ENCODE assay signal across 2 cellular contexts in the genomic region with DNA sequence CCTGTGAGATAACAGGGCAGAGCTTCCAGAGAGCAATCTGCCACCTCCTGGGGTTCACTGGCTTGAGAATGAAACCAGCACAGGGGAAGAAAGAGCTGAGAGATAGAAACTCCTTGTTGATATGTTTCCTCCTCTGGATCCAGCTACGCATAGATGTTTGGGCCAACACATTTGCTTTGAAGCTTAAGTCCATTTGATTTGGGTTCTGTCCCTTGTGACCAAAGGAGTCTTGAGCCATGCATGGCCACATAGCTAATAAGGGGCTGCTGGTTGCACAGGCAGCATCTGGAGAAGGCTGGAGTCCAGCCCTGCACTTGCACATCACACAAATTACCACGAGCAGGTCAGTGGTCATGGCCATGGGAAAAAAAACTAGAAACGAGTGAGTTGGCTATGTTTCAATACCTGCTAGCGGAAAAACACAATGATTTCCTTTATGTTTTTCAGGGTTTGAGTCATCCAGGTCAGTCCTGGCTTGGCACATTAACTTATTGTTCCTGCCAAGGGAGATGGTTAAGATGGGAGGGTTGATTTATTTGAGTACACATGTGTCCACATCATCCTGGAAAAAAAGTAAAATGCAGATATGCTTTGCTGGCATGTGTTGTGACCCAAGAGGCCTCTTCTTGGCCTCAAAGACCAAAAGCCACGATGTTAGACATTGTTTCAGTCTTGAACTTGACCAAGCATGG.
TF ChIP-seq lines count a peak whose summit lies in the region.

No MANE protein-coding gene starts in this region.

TF ChIP-seq in A549, 52 proteins besides CTCF, POLR2A, EP300 and RAD21:
- TF ChIP-seq CEBPB (IDR thresholded peaks at IDR 0.05) (no peak), JUNB (IDR thresholded peaks at IDR 0.05) (0 out of 2 replicates have a peak, but pooled peaks have one; percentile 24)

TF ChIP-seq in HepG2, 621 proteins besides CTCF, POLR2A, EP300 and RAD21:
- TF ChIP-seq, protein P1, sequence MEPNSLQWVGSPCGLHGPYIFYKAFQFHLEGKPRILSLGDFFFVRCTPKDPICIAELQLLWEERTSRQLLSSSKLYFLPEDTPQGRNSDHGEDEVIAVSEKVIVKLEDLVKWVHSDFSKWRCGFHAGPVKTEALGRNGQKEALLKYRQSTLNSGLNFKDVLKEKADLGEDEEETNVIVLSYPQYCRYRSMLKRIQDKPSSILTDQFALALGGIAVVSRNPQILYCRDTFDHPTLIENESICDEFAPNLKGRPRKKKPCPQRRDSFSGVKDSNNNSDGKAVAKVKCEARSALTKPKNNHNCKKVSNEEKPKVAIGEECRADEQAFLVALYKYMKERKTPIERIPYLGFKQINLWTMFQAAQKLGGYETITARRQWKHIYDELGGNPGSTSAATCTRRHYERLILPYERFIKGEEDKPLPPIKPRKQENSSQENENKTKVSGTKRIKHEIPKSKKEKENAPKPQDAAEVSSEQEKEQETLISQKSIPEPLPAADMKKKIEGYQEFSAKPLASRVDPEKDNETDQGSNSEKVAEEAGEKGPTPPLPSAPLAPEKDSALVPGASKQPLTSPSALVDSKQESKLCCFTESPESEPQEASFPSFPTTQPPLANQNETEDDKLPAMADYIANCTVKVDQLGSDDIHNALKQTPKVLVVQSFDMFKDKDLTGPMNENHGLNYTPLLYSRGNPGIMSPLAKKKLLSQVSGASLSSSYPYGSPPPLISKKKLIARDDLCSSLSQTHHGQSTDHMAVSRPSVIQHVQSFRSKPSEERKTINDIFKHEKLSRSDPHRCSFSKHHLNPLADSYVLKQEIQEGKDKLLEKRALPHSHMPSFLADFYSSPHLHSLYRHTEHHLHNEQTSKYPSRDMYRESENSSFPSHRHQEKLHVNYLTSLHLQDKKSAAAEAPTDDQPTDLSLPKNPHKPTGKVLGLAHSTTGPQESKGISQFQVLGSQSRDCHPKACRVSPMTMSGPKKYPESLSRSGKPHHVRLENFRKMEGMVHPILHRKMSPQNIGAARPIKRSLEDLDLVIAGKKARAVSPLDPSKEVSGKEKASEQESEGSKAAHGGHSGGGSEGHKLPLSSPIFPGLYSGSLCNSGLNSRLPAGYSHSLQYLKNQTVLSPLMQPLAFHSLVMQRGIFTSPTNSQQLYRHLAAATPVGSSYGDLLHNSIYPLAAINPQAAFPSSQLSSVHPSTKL (CRISPR knock-in tag; IDR thresholded peaks at IDR 0.05), result peak; percentile 28; the same call in 1 of the 2 replicates
- TF ChIP-seq HMGXB3 (CRISPR knock-in tag; IDR thresholded peaks at IDR 0.05; ENCODE audit: borderline replicate concordance) (no peak), JUND (CRISPR knock-in tag; IDR thresholded peaks at IDR 0.05) (no peak), ZNF629 (CRISPR knock-in tag; conservative IDR thresholded peaks at IDR 0.05) (no peak), ZNF691 (CRISPR knock-in tag; IDR thresholded peaks at IDR 0.05; ENCODE audit: borderline replicate concordance, low read depth) (no peak), ARHGAP35 (CRISPR knock-in tag; IDR thresholded peaks at IDR 0.05; ENCODE audit: borderline replicate concordance) (no peak), SNRNP70 (IDR thresholded peaks at IDR 0.05; ENCODE audit: low read depth, low read length) (no peak), SOX6 (IDR thresholded peaks at IDR 0.05) (no peak), SOX6 (CRISPR knock-in tag; IDR thresholded peaks at IDR 0.05) (peak; percentile 29; the same call in 1 of the 2 replicates), ZFP36L1 (CRISPR knock-in tag; IDR thresholded peaks at IDR 0.05) (no peak), ARID3A (IDR thresholded peaks at IDR 0.05; ENCODE audit: low read depth, low read length) (no peak), ZNF460 (CRISPR knock-in tag; IDR thresholded peaks at IDR 0.05; ENCODE audit: borderline replicate concordance) (no peak), ZNF737 (CRISPR knock-in tag; IDR thresholded peaks at IDR 0.05; ENCODE audit: borderline replicate concordance) (no peak), ISX (CRISPR knock-in tag; conservative IDR thresholded peaks at IDR 0.05) (no peak), CEBPG (CRISPR knock-in tag; IDR thresholded peaks at IDR 0.05) (no peak), RARA (CRISPR knock-in tag; IDR thresholded peaks at IDR 0.05) (peak; percentile 53), ZNF331 (CRISPR knock-in tag; IDR thresholded peaks at IDR 0.05) (no peak), HMG20A (CRISPR knock-in tag; IDR thresholded peaks at IDR 0.05; ENCODE audit: borderline replicate concordance) (peak; percentile 46; the same call in 1 of the 2 replicates), NFRKB (IDR thresholded peaks at IDR 0.05) (no peak), NR2F6 (IDR thresholded peaks at IDR 0.05) (peak; percentile 54), NR2F6 (CRISPR knock-in tag; IDR thresholded peaks at IDR 0.05) (0 out of 2 replicates have a peak, but pooled peaks have one; percentile 12), NR2F1 (CRISPR knock-in tag; IDR thresholded peaks at IDR 0.05) (peak in 1 of 2 experiments; percentile 71; a peak in 3 of 4 replicates), SOX5 (CRISPR knock-in tag; IDR thresholded peaks at IDR 0.05; ENCODE audit: borderline replicate concordance) (0 out of 2 replicates have a peak, but pooled peaks have one; percentile 11), ZNF281 (CRISPR knock-in tag; IDR thresholded peaks at IDR 0.05; ENCODE audit: borderline replicate concordance) (no peak), FLYWCH1 (CRISPR knock-in tag; IDR thresholded peaks at IDR 0.05) (no peak), SSRP1 (CRISPR knock-in tag; IDR thresholded peaks at IDR 0.05) (no peak), FOSL2 (CRISPR knock-in tag; IDR thresholded peaks at IDR 0.05) (peak; percentile 35), ZNF180 (CRISPR knock-in tag; IDR thresholded peaks at IDR 0.05; ENCODE audit: borderline replicate concordance, low read depth) (no peak), SKI (IDR thresholded peaks at IDR 0.05; ENCODE audit: partially characterized antibody) (peak; percentile 60), GPN1 (CRISPR knock-in tag; IDR thresholded peaks at IDR 0.05; ENCODE audit: borderline replicate concordance) (no peak), ZNF256 (CRISPR knock-in tag; conservative IDR thresholded peaks at IDR 0.05) (no peak)
- TF ChIP-seq, protein P2, sequence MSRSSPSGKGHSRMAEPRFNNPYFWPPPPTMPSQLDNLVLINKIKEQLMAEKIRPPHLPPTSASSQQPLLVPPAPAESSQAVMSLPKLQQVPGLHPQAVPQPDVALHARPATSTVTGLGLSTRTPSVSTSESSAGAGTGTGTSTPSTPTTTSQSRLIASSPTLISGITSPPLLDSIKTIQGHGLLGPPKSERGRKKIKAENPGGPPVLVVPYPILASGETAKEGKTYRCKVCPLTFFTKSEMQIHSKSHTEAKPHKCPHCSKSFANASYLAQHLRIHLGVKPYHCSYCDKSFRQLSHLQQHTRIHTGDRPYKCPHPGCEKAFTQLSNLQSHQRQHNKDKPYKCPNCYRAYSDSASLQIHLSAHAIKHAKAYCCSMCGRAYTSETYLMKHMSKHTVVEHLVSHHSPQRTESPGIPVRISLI (CRISPR knock-in tag; IDR thresholded peaks at IDR 0.05; ENCODE audit: borderline replicate concordance), result 0 out of 2 replicates have a peak, but pooled peaks have one; percentile 33
- TF ChIP-seq, protein P3, sequence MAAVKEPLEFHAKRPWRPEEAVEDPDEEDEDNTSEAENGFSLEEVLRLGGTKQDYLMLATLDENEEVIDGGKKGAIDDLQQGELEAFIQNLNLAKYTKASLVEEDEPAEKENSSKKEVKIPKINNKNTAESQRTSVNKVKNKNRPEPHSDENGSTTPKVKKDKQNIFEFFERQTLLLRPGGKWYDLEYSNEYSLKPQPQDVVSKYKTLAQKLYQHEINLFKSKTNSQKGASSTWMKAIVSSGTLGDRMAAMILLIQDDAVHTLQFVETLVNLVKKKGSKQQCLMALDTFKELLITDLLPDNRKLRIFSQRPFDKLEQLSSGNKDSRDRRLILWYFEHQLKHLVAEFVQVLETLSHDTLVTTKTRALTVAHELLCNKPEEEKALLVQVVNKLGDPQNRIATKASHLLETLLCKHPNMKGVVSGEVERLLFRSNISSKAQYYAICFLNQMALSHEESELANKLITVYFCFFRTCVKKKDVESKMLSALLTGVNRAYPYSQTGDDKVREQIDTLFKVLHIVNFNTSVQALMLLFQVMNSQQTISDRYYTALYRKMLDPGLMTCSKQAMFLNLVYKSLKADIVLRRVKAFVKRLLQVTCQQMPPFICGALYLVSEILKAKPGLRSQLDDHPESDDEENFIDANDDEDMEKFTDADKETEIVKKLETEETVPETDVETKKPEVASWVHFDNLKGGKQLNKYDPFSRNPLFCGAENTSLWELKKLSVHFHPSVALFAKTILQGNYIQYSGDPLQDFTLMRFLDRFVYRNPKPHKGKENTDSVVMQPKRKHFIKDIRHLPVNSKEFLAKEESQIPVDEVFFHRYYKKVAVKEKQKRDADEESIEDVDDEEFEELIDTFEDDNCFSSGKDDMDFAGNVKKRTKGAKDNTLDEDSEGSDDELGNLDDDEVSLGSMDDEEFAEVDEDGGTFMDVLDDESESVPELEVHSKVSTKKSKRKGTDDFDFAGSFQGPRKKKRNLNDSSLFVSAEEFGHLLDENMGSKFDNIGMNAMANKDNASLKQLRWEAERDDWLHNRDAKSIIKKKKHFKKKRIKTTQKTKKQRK (IDR thresholded peaks at IDR 0.05; ENCODE audit: low read length), result no peak
TF ChIP-seq in HepG2: peak in this region for 10.
